17 cellular contexts compared by ENCODE assay signal in genomic region chr2:67565761-67566160, GRCh38.
DNase-seq lines count a peak whose midpoint lies in the region; ATAC-seq and TF ChIP-seq lines count a peak whose summit lies in the region.
"Had no signal": no experiment of that assay in that cellular context is flagged by ENCODE, and none has a peak within 500 bp of the region (broad histone marks: within the 10 kb centered on the region; RNA-seq: fewer than 3 reads in every experiment).

No MANE protein-coding gene starts in this region.

- ATAC-seq in T-helper 17 cell (no peak), GM21619 (IDR thresholded peaks at IDR 0.05; ENCODE audit: unreplicated experiment) (no peak)

- 78 to 82% methylated on average over 6 of the region's 6 CpGs for WGBS in testis, 2 donors

- no peaks in the 10 kb centered on the region for H3K36me3 ChIP-seq in testis (ENCODE audit: low read depth, missing control alignments)
- H3K36me3 ChIP-seq: cardiac muscle cell had no signal

- intact Hi-C loops in testis (cut with DNase I; ENCODE audit: low total_unique reads): no loop called here

- no peak overlapping the region for H3K4me3 Mint-ChIP-seq in T-helper 17 cell
- H3K4me3 Mint-ChIP-seq: naive B cell had no signal

- no peaks in the 10 kb centered on the region for H3K4me1 Mint-ChIP-seq in T-helper 17 cell
- H3K4me1 Mint-ChIP-seq: naive B cell had no signal

- H3K27ac Mint-ChIP-seq in T-helper 17 cell: no peak overlapping the region
- H3K27ac Mint-ChIP-seq: activated T-helper 2 cell treated with anti-CD3 and anti-CD28 coated beads, Interferon-gamma antibody, Interleukin-2, Interleukin-4, amounts not matched to agents 10 μg/mL and 5 μg/mL and 100 μg/mL, durations not matched to agents 14 hours and 24 hours and 36 hours; naive B cell had no signal

- H3K27me3 Mint-ChIP-seq in T-helper 17 cell: peaks cover 14% of the 10 kb centered on the region

- no peaks in the 10 kb centered on the region for H3K4me1 ChIP-seq in testis

- H3K27ac ChIP-seq in testis: no peak overlapping the region
- H3K27ac ChIP-seq: cardiac muscle cell, PC-9, skin epidermis had no signal

- no peak for TF ChIP-seq CTCF in testis (IDR thresholded peaks at IDR 0.05)

- no peaks in the 10 kb centered on the region for H3K27me3 ChIP-seq in testis
- H3K27me3 ChIP-seq: cardiac muscle cell had no signal

- no peak overlapping the region for H3K4me3 ChIP-seq in testis
- H3K4me3 ChIP-seq: cardiac muscle cell, PC-9, skin epidermis had no signal

- H3K36me3 Mint-ChIP-seq in T-helper 17 cell (ENCODE audit: low read depth): no peaks in the 10 kb centered on the region
- H3K36me3 Mint-ChIP-seq: naive B cell had no signal

- DNase-seq in GM03348 (ENCODE audit: low spot score) (peak; percentile 44), amniotic epithelial cell (ENCODE audit: low read depth) (peak; percentile 94), fibroblast of the conjunctiva (ENCODE audit: low read depth) (peak; percentile 57), renal cortical epithelial cell (ENCODE audit: low read depth) (peak; percentile 57), T-helper 17 cell (no peak), testis (no peak), ecto neural progenitor cell (ENCODE audit: low spot score) (no peak)
- DNase-seq: activated CD4-positive, alpha-beta T cell treated with anti-CD3 and anti-CD28 coated beads for 4 hours; naive B cell; NCI-H1092; NCI-H345; PC-9; T-helper 1 cell had no signal

- no peaks in the 10 kb centered on the region for H3K9me3 ChIP-seq in T-helper 17 cell (ENCODE audit: control insufficient read depth, low read length, poor library complexity, severe bottlenecking)
- H3K9me3 ChIP-seq in testis: no peaks in the 10 kb centered on the region

- TF ChIP-seq POLR2A in testis (IDR thresholded peaks at IDR 0.05): no peak

Comparison
In these comparisons a context has a peak if more than half of its experiments do, and no peak if none do; other contexts are left out.
1. DNase-seq: peak in GM03348 (single experiment), amniotic epithelial cell (single experiment), fibroblast of the conjunctiva (single experiment) and renal cortical epithelial cell (single experiment); none in T-helper 17 cell (0 of 3), testis (single experiment) and ecto neural progenitor cell (single experiment).